1 cellular context compared by ENCODE assay signal in genomic region chr9:117677578-117677977, GRCh38.
TF ChIP-seq lines count a peak whose summit lies in the region.

No MANE protein-coding gene starts in this region.

TF ChIP-seq in GM12878, 131 proteins besides CTCF, POLR2A, EP300 and RAD21 (continued from another document):
- TF ChIP-seq, protein P1, sequence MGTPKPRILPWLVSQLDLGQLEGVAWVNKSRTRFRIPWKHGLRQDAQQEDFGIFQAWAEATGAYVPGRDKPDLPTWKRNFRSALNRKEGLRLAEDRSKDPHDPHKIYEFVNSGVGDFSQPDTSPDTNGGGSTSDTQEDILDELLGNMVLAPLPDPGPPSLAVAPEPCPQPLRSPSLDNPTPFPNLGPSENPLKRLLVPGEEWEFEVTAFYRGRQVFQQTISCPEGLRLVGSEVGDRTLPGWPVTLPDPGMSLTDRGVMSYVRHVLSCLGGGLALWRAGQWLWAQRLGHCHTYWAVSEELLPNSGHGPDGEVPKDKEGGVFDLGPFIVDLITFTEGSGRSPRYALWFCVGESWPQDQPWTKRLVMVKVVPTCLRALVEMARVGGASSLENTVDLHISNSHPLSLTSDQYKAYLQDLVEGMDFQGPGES (IDR thresholded peaks at IDR 0.05) = no peak
- TF ChIP-seq EGR1 (IDR thresholded peaks at IDR 0.05; ENCODE audit: borderline replicate concordance in 1 of 2, low read depth in 2 of 2, low read length in 2 of 2) = no peak
- TF ChIP-seq SIX5 (IDR thresholded peaks at IDR 0.05; ENCODE audit: low read depth, low read length, severe bottlenecking) = no peak
- TF ChIP-seq NBN (IDR thresholded peaks at IDR 0.05) = no peak
- TF ChIP-seq POLR2AphosphoS5 (IDR thresholded peaks at IDR 0.05; ENCODE audit: low read length) = no peak
- no peak for TF ChIP-seq SMAD1 (IDR thresholded peaks at IDR 0.05; ENCODE audit: low read depth, partially characterized antibody)
- TF ChIP-seq CHD1 (IDR thresholded peaks at IDR 0.05; ENCODE audit: low read depth, low read length) = no peak
- no peak for TF ChIP-seq CBX5 (IDR thresholded peaks at IDR 0.05; ENCODE audit: low read depth)
- no peak for TF ChIP-seq RBBP5 (conservative IDR thresholded peaks at IDR 0.05)
- no peak for TF ChIP-seq ZSCAN29 (IDR thresholded peaks at IDR 0.05)
- no peak for TF ChIP-seq HDAC6 (IDR thresholded peaks at IDR 0.05; ENCODE audit: unreplicated experiment)
- TF ChIP-seq USF1 (IDR thresholded peaks at IDR 0.05; ENCODE audit: borderline replicate concordance, extremely low read length, insufficient read depth, low read depth, low read length) = no peak
- TF ChIP-seq NR2C2 (IDR thresholded peaks at IDR 0.05; ENCODE audit: borderline replicate concordance, control insufficient read depth, insufficient read length, low read depth) = no peak
- no peak for TF ChIP-seq BHLHE40 (IDR thresholded peaks at IDR 0.05; ENCODE audit: borderline replicate concordance in 1 of 2, low read depth in 2 of 2, low read length in 1 of 2)
- TF ChIP-seq, protein P2, sequence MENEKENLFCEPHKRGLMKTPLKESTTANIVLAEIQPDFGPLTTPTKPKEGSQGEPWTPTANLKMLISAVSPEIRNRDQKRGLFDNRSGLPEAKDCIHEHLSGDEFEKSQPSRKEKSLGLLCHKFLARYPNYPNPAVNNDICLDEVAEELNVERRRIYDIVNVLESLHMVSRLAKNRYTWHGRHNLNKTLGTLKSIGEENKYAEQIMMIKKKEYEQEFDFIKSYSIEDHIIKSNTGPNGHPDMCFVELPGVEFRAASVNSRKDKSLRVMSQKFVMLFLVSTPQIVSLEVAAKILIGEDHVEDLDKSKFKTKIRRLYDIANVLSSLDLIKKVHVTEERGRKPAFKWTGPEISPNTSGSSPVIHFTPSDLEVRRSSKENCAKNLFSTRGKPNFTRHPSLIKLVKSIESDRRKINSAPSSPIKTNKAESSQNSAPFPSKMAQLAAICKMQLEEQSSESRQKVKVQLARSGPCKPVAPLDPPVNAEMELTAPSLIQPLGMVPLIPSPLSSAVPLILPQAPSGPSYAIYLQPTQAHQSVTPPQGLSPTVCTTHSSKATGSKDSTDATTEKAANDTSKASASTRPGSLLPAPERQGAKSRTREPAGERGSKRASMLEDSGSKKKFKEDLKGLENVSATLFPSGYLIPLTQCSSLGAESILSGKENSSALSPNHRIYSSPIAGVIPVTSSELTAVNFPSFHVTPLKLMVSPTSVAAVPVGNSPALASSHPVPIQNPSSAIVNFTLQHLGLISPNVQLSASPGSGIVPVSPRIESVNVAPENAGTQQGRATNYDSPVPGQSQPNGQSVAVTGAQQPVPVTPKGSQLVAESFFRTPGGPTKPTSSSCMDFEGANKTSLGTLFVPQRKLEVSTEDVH (IDR thresholded peaks at IDR 0.05; ENCODE audit: low read depth, partially characterized antibody) = no peak
- TF ChIP-seq ATF3 (IDR thresholded peaks at IDR 0.05; ENCODE audit: borderline replicate concordance, extremely low read depth, low read depth, low read length) = no peak
